ENCODE assay signal across 8 cellular contexts in genomic region chr2:113541984-113542485, GRCh38. TPM values are rescaled to one million over a fixed set of nuclear protein-coding genes. Genes with fewer than 3 reads are reported as not detected.
DNase-seq lines count a peak whose midpoint lies in the region; ATAC-seq and TF ChIP-seq lines count a peak whose summit lies in the region.
"Not testable (repeated sequence)": the region's sequence is repeated elsewhere in the genome, so short reads cannot be mapped to it uniquely, and the experiment has no call there.

No MANE protein-coding gene starts in this region.

- ATAC-seq in effector memory CD8-positive, alpha-beta T cell (replicated peaks), result peak; percentile 31
- peak; percentile 61 for ATAC-seq in mucosa of descending colon

- not testable (repeated sequence) for H3K27me3 Mint-ChIP-seq in activated naive CD4-positive, alpha-beta T cell treated with anti-CD3 and anti-CD28 coated beads, Interleukin-2, amount 50 U/mL, for 24 hours; effector memory CD8-positive, alpha-beta T cell
- peaks cover 29% of the 10 kb centered on the region for H3K27me3 Mint-ChIP-seq in type B pancreatic cell

- WGBS in hepatocyte (ENCODE audit: low lambda C conversion rate, missing lambda C conversion rate), result 3% methylated on average over 35 of the region's 63 CpGs

- peak overlapping the region; percentile 75 for H3K4me3 ChIP-seq in SK-N-MC
- peak overlapping the region; percentile 72 for H3K4me3 ChIP-seq in hepatocyte
- H3K4me3 ChIP-seq in mucosa of descending colon, result peak overlapping the region; percentile 9
- H3K4me3 ChIP-seq in retinal pigment epithelial cell (ENCODE audit: low read length), result peak overlapping the region; percentile 53

- not testable (repeated sequence) for H3K4me1 ChIP-seq in hepatocyte (ENCODE audit: insufficient read depth); mucosa of descending colon (ENCODE audit: low read depth)

- not testable (repeated sequence) for H3K79me2 ChIP-seq in hepatocyte

- intact Hi-C loops in mucosa of descending colon (cut with DNase I, micrococcal nuclease), result not testable (repeated sequence)

- not testable (repeated sequence) for H3K9ac ChIP-seq in SK-N-MC (ENCODE audit: insufficient read length)

- H3K4me2 ChIP-seq in hepatocyte, result peak overlapping the region; percentile 98

- H3K36me3 ChIP-seq in SK-N-MC (ENCODE audit: insufficient read depth, low read length); hepatocyte (replicated peaks; ENCODE audit: insufficient read depth, low read depth); mucosa of descending colon (ENCODE audit: low read depth): not testable (repeated sequence)

- not testable (repeated sequence) for H3K9me3 Mint-ChIP-seq in activated naive CD4-positive, alpha-beta T cell treated with anti-CD3 and anti-CD28 coated beads, Interleukin-2, amount 50 U/mL, for 24 hours; effector memory CD8-positive, alpha-beta T cell; type B pancreatic cell

- not testable (repeated sequence) for H3K27ac ChIP-seq in SK-N-MC, hepatocyte

- H3K4me1 Mint-ChIP-seq in activated naive CD4-positive, alpha-beta T cell treated with anti-CD3 and anti-CD28 coated beads, Interleukin-2, amount 50 U/mL, for 24 hours; effector memory CD8-positive, alpha-beta T cell (ENCODE audit: low read depth in 2 of 2); type B pancreatic cell (ENCODE audit: unreplicated experiment): not testable (repeated sequence)

- not testable (repeated sequence) for H3K27ac Mint-ChIP-seq in activated naive CD4-positive, alpha-beta T cell treated with anti-CD3 and anti-CD28 coated beads, Interleukin-2, amount 50 U/mL, for 24 hours; effector memory CD8-positive, alpha-beta T cell; type B pancreatic cell

- DNase-seq in ELF-1 (ENCODE audit: low read depth, low spot score) (peak; percentile 6), mucosa of descending colon (peak in 1 of 3 donors; percentile 23)
- not testable (repeated sequence) for DNase-seq in SK-N-MC (ENCODE audit: low read depth, low spot score); effector memory CD8-positive, alpha-beta T cell; hepatocyte (ENCODE audit: low spot score); retinal pigment epithelial cell (ENCODE audit: low read depth); type B pancreatic cell (ENCODE audit: extremely low spot score, unreplicated experiment)

- H3K4me3 Mint-ChIP-seq in activated naive CD4-positive, alpha-beta T cell treated with anti-CD3 and anti-CD28 coated beads, Interleukin-2, amount 50 U/mL, for 24 hours, result peak overlapping the region; percentile 83
- peak overlapping the region; percentile 81 to 84 for H3K4me3 Mint-ChIP-seq in effector memory CD8-positive, alpha-beta T cell
- H3K4me3 Mint-ChIP-seq in type B pancreatic cell, result peak overlapping the region; percentile 85

- H3K27me3 ChIP-seq in hepatocyte, result not testable (repeated sequence)

- not testable (repeated sequence) for H3K9me2 ChIP-seq in hepatocyte (replicated peaks; ENCODE audit: insufficient read depth)

- H3K9me3 ChIP-seq in SK-N-MC (ENCODE audit: low read depth, low read length); hepatocyte (ENCODE audit: low read depth); mucosa of descending colon: not testable (repeated sequence)

- not testable (repeated sequence) for H4K20me1 ChIP-seq in hepatocyte (ENCODE audit: insufficient read depth, poor library complexity, severe bottlenecking)

- not testable (repeated sequence) for TF ChIP-seq CTCF in hepatocyte (IDR thresholded peaks at IDR 0.05; ENCODE audit: poor library complexity); mucosa of descending colon (IDR thresholded peaks at IDR 0.05); retinal pigment epithelial cell (conservative IDR thresholded peaks at IDR 0.05; ENCODE audit: low read depth, low read length); type B pancreatic cell (conservative IDR thresholded peaks at IDR 0.05)

- H2AFZ ChIP-seq in hepatocyte, result peak overlapping the region; percentile 68

- not testable (repeated sequence) for H3K36me3 Mint-ChIP-seq in activated naive CD4-positive, alpha-beta T cell treated with anti-CD3 and anti-CD28 coated beads, Interleukin-2, amount 50 U/mL, for 24 hours; effector memory CD8-positive, alpha-beta T cell (ENCODE audit: insufficient read depth); type B pancreatic cell

RNA-seq across cellular contexts. Expression of gene FOXD4L1, which starts 43.6 kb away (rescaled TPM):
- total RNA-seq in hepatocyte, result 0.12 and 0.20 TPM in 2 replicates
- not detected in 2 replicates for polyA plus RNA-seq in hepatocyte
- under 1 TPM in 2 of 3 donors, not detected in 1; 0.17 to 0.32 TPM for total RNA-seq in mucosa of descending colon
- total RNA-seq in type B pancreatic cell (ENCODE audit: low replicate concordance), result 0.48 TPM in 1 of 2 replicates, not detected in the other

Comparison
In these comparisons a context has a peak if more than half of its experiments do, and no peak if none do; other contexts are left out.
1. H3K4me3 ChIP-seq: peak in every context shown above with its lines; median percentile 75 in SK-N-MC; 72 in hepatocyte; 53 in retinal pigment epithelial cell; 9 in mucosa of descending colon.